ENCODE assay signal across 9 cellular contexts in the genomic region with DNA sequence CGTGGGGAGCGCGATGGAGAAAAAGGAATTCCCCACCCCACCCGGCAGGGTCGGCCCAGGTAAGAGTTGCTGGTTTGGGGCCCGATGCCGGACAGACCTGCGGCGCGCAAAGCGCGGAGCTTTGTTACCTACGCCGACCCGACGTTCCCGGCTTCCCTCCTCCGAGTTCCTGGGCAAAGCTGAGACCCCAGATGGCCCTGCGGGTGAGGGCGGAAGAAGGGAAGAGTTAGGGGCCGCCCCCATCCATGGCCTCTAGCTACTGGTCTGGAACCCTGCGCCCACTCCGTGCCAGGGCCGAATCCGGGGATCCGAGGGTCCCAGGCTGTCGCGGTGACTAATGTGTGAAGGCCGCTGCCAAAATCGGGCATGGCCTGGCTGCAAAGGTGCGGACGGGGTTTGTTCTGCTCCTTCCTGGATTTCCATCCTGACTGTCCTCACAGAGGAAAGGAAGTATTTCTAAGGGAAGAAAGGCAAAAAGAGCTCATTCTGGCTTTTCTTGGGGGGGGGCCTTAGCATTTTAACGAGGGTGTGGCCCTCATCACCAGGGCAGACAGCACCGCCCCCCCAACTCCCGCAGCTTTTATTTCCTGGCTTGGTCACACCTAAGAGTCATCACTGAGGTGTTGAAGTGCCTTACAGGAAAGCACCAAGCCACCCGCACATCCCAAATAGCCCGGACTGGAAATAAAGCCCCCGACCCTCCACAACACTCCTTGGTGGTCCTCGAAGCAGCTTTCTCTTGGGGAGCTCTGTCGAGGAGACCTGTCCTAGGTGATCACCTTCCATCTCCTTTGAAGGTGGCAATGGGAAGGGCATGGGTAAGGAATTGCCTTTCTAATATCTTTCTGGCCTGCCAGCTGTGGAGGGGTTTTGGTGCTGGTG. TPM values are rescaled to one million over a fixed set of nuclear protein-coding genes. Genes with fewer than 3 reads are reported as not detected.
DNase-seq lines count a peak whose midpoint lies in the region; ATAC-seq and TF ChIP-seq lines count a peak whose summit lies in the region.
"Had no signal": no experiment of that assay in that cellular context is flagged by ENCODE, and none has a peak within 500 bp of the region (broad histone marks: within the 10 kb centered on the region; RNA-seq: fewer than 3 reads in every experiment).

No MANE protein-coding gene starts in this region.

- TF ChIP-seq CTCF in OCI-LY7 (conservative IDR thresholded peaks at IDR 0.05; ENCODE audit: low read length) (no peak), endothelial cell (IDR thresholded peaks at IDR 0.05; ENCODE audit: unreplicated experiment) (no peak), natural killer cell (IDR thresholded peaks at IDR 0.05) (no peak)

- ATAC-seq in natural killer cell, result peak in 2 of 3 donors; percentile 32 to 52
- ATAC-seq in GM18867 (IDR thresholded peaks at IDR 0.05; ENCODE audit: unreplicated experiment), result no peak

- peak overlapping the region; percentile 43 for H3K27ac Mint-ChIP-seq in endothelial cell (ENCODE audit: unreplicated experiment)
- no peak overlapping the region for H3K27ac Mint-ChIP-seq in natural killer cell
- H3K27ac Mint-ChIP-seq: activated naive CD4-positive, alpha-beta T cell treated with anti-CD3 and anti-CD28 coated beads, Interleukin-2, amount 50 U/mL, for 72 hours had no signal

- H3K4me1 ChIP-seq in OCI-LY7 (ENCODE audit: insufficient read depth, low read length, poor library complexity, severe bottlenecking), result peaks cover 24% of the 10 kb centered on the region

- H3K27me3 Mint-ChIP-seq in endothelial cell (ENCODE audit: unreplicated experiment) (peaks cover 9% of the 10 kb centered on the region), natural killer cell (ENCODE audit: low read depth in 2 of 2) (peaks cover 0 to 9% of the 10 kb centered on the region in 2 donors)

- H3K79me2 ChIP-seq in OCI-LY7 (ENCODE audit: insufficient read depth, low read depth, low read length), result peaks cover 6% of the 10 kb centered on the region; the same call in 1 of the 2 replicates

- no TSS peak for BruUV-seq in OCI-LY7 (replicated peaks; lab: Mats Ljungman, UMichigan)

- intact Hi-C loops in OCI-LY7 (cut with micrococcal nuclease; ENCODE audit: unreplicated experiment), result loop anchor here (10.0 kb wide), 1 partner anchor 428 kb away; no protein-coding TSS in a partner anchor
- intact Hi-C loops in natural killer cell (cut with micrococcal nuclease), result no loop called here

- CTCF ChIA-PET in OCI-LY7 (lab: Charles Lee; ENCODE audit: unreplicated experiment), result no interaction called here

- peak overlapping the region; percentile 98 for H3K4me3 ChIP-seq in OCI-LY7 (ENCODE audit: low read depth, low read length, poor library complexity, severe bottlenecking)

- POLR2A ChIA-PET in OCI-LY7 (lab: Charles Lee), result interaction anchor here (1.8 kb wide), 1 partner anchor 18 kb away, joined by 6 read pairs; the partner anchor contains the start of genes KLC4 and MRPL2

- H3K36me3 ChIP-seq in OCI-LY7 (ENCODE audit: insufficient read depth, low read length), result no peaks in the 10 kb centered on the region

- H3K9me2 ChIP-seq in OCI-LY7 (ENCODE audit: insufficient read depth, low read length), result no peaks in the 10 kb centered on the region

- peak overlapping the region; percentile 24 for H3K27ac ChIP-seq in OCI-LY7 (ENCODE audit: low read depth, low read length, poor library complexity, severe bottlenecking)

- peaks cover 40% of the 10 kb centered on the region for H3K4me1 Mint-ChIP-seq in endothelial cell (ENCODE audit: unreplicated experiment)
- H3K4me1 Mint-ChIP-seq in natural killer cell, result no peaks in the 10 kb centered on the region

- DNase-seq in NCI-H82 (lab: John Stamatoyannopoulos, UW), result peak; percentile 72
- no peak for DNase-seq in NCI-H82 treated with DMSO at 0.1 percent for 48 hours (lab: John Stamatoyannopoulos, UW; ENCODE audit: unreplicated experiment)
- DNase-seq in OCI-LY7 (ENCODE audit: low spot score), result peak; percentile 49
- peak; percentile 49 for DNase-seq in endothelial cell (ENCODE audit: low spot score)
- no peak for DNase-seq in natural killer cell
- no peak for DNase-seq in CD1c-positive myeloid dendritic cell (ENCODE audit: extremely low spot score)
- no peak for DNase-seq in SW 1271 (lab: John Stamatoyannopoulos, UW)

- H4K20me1 ChIP-seq in OCI-LY7 (ENCODE audit: insufficient read depth, low read length), result 0 out of 2 replicates have a peak, but pooled peaks cover 5% of the 10 kb centered on the region

- H2AFZ ChIP-seq in OCI-LY7 (ENCODE audit: low read length), result peak overlapping the region; percentile 57

- H3K4me3 Mint-ChIP-seq in endothelial cell (ENCODE audit: unreplicated experiment), result peak overlapping the region; percentile 80
- peak overlapping the region; percentile 80 for H3K4me3 Mint-ChIP-seq in natural killer cell

- H3K36me3 Mint-ChIP-seq in endothelial cell (ENCODE audit: low read depth, unreplicated experiment) (peaks cover 23% of the 10 kb centered on the region), natural killer cell (peaks cover 10% of the 10 kb centered on the region)

- H3K4me2 ChIP-seq in OCI-LY7 (ENCODE audit: low read length), result peak overlapping the region; percentile 94

- no peaks in the 10 kb centered on the region for H3K9me3 ChIP-seq in OCI-LY7 (ENCODE audit: low read length)

- no peaks in the 10 kb centered on the region for H3K9me3 Mint-ChIP-seq in endothelial cell (ENCODE audit: unreplicated experiment)
- no peaks in the 10 kb centered on the region for H3K9me3 Mint-ChIP-seq in natural killer cell
- H3K9me3 Mint-ChIP-seq: activated naive CD4-positive, alpha-beta T cell treated with anti-CD3 and anti-CD28 coated beads, Interleukin-2, amount 50 U/mL, for 72 hours had no signal

RNA-seq across cellular contexts. Expression of gene PTK7, which starts 1.1 kb away (rescaled TPM):
- total RNA-seq in OCI-LY7 (2014; rRNA removed; shearing (Covaris generic)), result 12.7 and 18.5 TPM in 2 replicates
- total RNA-seq in OCI-LY7 (2022) (12.0 and 13.0 TPM in 2 replicates), endothelial cell (ENCODE audit: unreplicated experiment) (208 TPM), natural killer cell (1 to 10 TPM; 1.7 to 5.6 (median 2.8) TPM)

RNA-seq across cellular contexts. Expression of gene KLC4, which starts 17.7 kb away (rescaled TPM):
- 15.0 and 16.4 TPM in 2 replicates for total RNA-seq in OCI-LY7 (2014; rRNA removed; shearing (Covaris generic))
- 22.5 and 25.2 TPM in 2 replicates for total RNA-seq in OCI-LY7 (2022)
- total RNA-seq in endothelial cell (ENCODE audit: unreplicated experiment), result 41.4 TPM
- total RNA-seq in natural killer cell, result 10 to 100 TPM; 35.9 to 39.4 (median 37.4) TPM

RNA-seq across cellular contexts. Expression of gene MRPL2, which starts 17.9 kb away (rescaled TPM):
- 25.8 and 31.8 TPM in 2 replicates for total RNA-seq in OCI-LY7 (2014; rRNA removed; shearing (Covaris generic))
- total RNA-seq in OCI-LY7 (2022), result 76.9 and 81.7 TPM in 2 replicates
- total RNA-seq in endothelial cell (ENCODE audit: unreplicated experiment), result 39.7 TPM
- total RNA-seq in natural killer cell, result 10 to 100 TPM; 33.4 to 38.4 (median 33.9) TPM

RNA-seq across cellular contexts. Expression of gene CUL7, which starts 23.5 kb away (rescaled TPM):
- 14.1 and 16.9 TPM in 2 replicates for total RNA-seq in OCI-LY7 (2014; rRNA removed; shearing (Covaris generic))
- total RNA-seq in OCI-LY7 (2022), result 14.9 and 18.6 TPM in 2 replicates
- 42.2 TPM for total RNA-seq in endothelial cell (ENCODE audit: unreplicated experiment)
- 10 to 100 TPM in 1 of 3 donors, 1 to 10 TPM in 2; 9.6 to 10.1 (median 9.9) TPM for total RNA-seq in natural killer cell

RNA-seq across cellular contexts. Expression of gene RRP36, which starts 55.7 kb away (rescaled TPM):
- 61.1 and 72.6 TPM in 2 replicates for total RNA-seq in OCI-LY7 (2014; rRNA removed; shearing (Covaris generic))
- total RNA-seq in OCI-LY7 (2022), result 66.7 and 75.9 TPM in 2 replicates
- 82.1 TPM for total RNA-seq in endothelial cell (ENCODE audit: unreplicated experiment)
- total RNA-seq in natural killer cell, result 10 to 100 TPM; 33.1 to 43.9 (median 38.7) TPM

Comparison
In these comparisons a context has a peak if more than half of its experiments do, and no peak if none do; other contexts are left out.
1. DNase-seq: peak in NCI-H82 (single experiment), OCI-LY7 (single experiment) and endothelial cell (single experiment); none in NCI-H82 treated with DMSO at 0.1 percent for 48 hours (single experiment), natural killer cell (single experiment), CD1c-positive myeloid dendritic cell (single experiment) and SW 1271 (0 of 2).
2. RNA of gene PTK7, which starts 1.1 kb away (total RNA-seq): 208 TPM in endothelial cell (single experiment); 12.0 to 18.5 TPM in OCI-LY7 and 1.7 to 5.6 TPM in natural killer cell; every median in the first group is over 10 times any median in the second.